Comparison of ENCODE assay signal across 1 cellular context in the genomic region with DNA sequence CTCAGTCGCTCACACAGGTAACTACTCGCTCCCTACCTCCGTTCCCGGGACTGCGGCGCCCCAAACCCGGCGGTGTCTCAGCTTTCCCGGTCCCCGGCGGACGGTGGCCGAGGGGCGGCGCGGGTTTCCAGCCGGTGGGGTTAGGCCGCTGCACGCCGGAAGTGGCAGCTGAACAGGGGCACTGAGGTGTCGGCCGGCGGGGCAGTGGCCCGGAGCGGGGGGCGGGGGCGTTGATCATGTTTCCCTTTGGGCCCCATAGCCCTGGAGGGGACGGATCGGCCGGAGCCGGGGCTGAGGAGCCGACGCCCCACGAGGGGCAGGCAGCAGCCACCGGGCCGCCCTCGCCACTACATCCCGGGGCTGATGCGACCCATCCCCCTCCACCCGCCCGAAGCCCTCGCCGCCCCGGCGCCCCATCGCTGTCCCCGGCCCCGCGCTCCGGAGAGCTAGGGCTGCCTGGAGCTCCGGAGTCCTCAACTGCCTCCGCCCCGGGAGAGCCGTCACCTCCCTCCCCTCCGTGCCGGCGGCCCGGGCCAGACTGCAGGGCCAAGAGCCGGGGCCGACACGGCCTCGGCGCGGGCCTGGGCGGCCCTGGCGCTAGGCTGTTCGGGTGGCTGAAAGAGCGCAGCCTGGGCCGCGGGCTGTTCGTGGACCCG.
A peak's percentile ranks its signal among the peaks of the same experiment; 100 is the strongest.
TF ChIP-seq lines count a peak whose summit lies in the region.

A gene with protein sequence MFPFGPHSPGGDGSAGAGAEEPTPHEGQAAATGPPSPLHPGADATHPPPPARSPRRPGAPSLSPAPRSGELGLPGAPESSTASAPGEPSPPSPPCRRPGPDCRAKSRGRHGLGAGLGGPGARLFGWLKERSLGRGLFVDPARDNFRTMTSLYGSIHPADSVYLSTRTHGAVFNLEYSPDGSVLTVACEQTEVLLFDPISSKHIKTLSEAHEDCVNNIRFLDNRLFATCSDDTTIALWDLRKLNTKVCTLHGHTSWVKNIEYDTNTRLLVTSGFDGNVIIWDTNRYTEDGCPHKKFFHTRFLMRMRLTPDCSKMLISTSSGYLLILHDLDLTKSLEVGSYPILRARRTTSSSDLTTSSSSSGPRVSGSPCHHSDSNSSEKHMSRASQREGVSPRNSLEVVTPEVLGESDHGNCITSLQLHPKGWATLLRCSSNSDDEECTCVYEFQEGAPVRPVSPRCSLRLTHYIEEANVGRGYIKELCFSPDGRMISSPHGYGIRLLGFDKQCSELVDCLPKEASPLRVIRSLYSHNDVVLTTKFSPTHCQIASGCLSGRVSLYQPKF (plus strand): TSS at position 167 of the 656 bp plus-strand sequence. CDS start 70 bp downstream, at position 237.

TF ChIP-seq in PFSK-1, 5 proteins besides CTCF, POLR2A, EP300 and RAD21 (continued from another document):
- TF ChIP-seq, protein P1, sequence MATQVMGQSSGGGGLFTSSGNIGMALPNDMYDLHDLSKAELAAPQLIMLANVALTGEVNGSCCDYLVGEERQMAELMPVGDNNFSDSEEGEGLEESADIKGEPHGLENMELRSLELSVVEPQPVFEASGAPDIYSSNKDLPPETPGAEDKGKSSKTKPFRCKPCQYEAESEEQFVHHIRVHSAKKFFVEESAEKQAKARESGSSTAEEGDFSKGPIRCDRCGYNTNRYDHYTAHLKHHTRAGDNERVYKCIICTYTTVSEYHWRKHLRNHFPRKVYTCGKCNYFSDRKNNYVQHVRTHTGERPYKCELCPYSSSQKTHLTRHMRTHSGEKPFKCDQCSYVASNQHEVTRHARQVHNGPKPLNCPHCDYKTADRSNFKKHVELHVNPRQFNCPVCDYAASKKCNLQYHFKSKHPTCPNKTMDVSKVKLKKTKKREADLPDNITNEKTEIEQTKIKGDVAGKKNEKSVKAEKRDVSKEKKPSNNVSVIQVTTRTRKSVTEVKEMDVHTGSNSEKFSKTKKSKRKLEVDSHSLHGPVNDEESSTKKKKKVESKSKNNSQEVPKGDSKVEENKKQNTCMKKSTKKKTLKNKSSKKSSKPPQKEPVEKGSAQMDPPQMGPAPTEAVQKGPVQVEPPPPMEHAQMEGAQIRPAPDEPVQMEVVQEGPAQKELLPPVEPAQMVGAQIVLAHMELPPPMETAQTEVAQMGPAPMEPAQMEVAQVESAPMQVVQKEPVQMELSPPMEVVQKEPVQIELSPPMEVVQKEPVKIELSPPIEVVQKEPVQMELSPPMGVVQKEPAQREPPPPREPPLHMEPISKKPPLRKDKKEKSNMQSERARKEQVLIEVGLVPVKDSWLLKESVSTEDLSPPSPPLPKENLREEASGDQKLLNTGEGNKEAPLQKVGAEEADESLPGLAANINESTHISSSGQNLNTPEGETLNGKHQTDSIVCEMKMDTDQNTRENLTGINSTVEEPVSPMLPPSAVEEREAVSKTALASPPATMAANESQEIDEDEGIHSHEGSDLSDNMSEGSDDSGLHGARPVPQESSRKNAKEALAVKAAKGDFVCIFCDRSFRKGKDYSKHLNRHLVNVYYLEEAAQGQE (IDR thresholded peaks at IDR 0.05; ENCODE audit: insufficient read depth in 1 of 2, low read depth in 2 of 2, low read length in 2 of 2), result peak in 1 of 2 experiments; percentile 48; a peak in 1 of 4 replicates
- peak; percentile 96 for TF ChIP-seq TAF1 (IDR thresholded peaks at IDR 0.05; ENCODE audit: borderline replicate concordance, insufficient read depth, low read length)
- TF ChIP-seq POLR2AphosphoS5 (IDR thresholded peaks at IDR 0.05; ENCODE audit: low read depth, low read length), result peak; percentile 86
